In the genomic region with DNA sequence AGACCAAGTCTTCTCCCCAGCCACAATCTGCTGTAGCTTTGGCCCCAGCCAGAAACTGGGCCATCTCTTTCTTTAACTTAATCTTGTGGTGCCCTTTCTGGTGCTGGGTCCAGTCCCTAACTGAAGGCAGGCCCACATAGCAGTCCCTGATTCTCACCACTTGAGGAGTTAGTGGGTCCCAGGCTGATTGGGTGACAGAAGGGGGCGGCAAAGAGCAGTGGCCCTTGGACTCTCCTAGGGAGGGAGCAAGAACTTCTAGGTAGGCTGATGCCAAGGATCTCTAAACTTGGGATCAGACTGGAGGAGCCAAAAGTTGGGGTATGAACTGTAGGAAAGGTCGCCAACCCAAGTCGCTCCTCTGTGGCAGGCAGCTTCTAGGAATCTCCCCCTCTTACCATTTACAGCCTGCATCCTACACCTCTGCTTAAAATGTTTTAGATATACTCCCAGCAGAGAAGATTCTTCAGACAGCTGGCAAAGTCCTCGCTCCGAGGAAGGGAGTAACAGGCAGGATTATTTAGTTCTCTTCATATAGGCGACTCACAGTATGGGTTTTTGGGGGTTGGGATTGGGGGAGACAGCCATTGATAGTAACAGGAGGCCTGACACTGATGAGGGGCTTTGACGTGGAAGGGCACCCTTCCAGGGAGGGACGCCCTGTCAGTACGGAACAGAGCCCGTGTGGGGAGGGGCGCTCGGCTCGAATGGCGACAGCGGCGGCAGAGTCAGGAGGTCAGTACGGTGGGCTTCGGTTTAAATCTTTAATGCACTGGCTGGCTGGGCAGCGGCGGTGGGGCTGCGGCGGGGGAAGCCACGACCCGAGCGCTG, we compare ENCODE assay signal across 1 cellular context.
A peak's percentile ranks its signal among the peaks of the same experiment; 100 is the strongest.
TF ChIP-seq lines count a peak whose summit lies in the region.

No MANE protein-coding gene starts in this region.

TF ChIP-seq in SK-N-SH, 30 proteins besides CTCF, POLR2A, EP300 and RAD21:
- TF ChIP-seq SMC3 (IDR thresholded peaks at IDR 0.05; ENCODE audit: low read depth, low read length) (peak; percentile 58), MXI1 (IDR thresholded peaks at IDR 0.05; ENCODE audit: low read depth, low read length) (0 out of 2 replicates have a peak, but pooled peaks have one; percentile 18), TEAD4 (IDR thresholded peaks at IDR 0.05; ENCODE audit: borderline replicate concordance, insufficient read depth) (no peak)
TF ChIP-seq in SK-N-SH: peak in this region for 2.
